12 cellular contexts compared by ENCODE assay signal in genomic region chr17:76241776-76242175, GRCh38. TPM values are rescaled to one million over a fixed set of nuclear protein-coding genes. Genes with fewer than 3 reads are reported as not detected.
DNase-seq lines count a peak whose midpoint lies in the region; ATAC-seq lines count a peak whose summit lies in the region.
"Had no signal": no experiment of that assay in that cellular context is flagged by ENCODE, and none has a peak within 500 bp of the region (broad histone marks: within the 10 kb centered on the region; RNA-seq: fewer than 3 reads in every experiment).

No MANE protein-coding gene starts in this region.

- H3K4me2 ChIP-seq in Karpas-422 (ENCODE audit: low read depth, low read length, poor library complexity, severe bottlenecking), result no peak overlapping the region

- no peaks in the 10 kb centered on the region for H3K9me3 Mint-ChIP-seq in activated naive CD4-positive, alpha-beta T cell treated with anti-CD3 and anti-CD28 coated beads, Interleukin-2, amount 50 U/mL, for 24 hours
- no peaks in the 10 kb centered on the region for H3K9me3 Mint-ChIP-seq in activated naive CD4-positive, alpha-beta T cell treated with anti-CD3 and anti-CD28 coated beads, Interleukin-2, amount 50 U/mL, for 72 hours
- H3K9me3 Mint-ChIP-seq in activated CD4-positive, alpha-beta memory T cell treated with anti-CD3 and anti-CD28 coated beads, Interleukin-2, amount 10 ng/mL, durations not matched to agents 7 days and 5 days, result peaks cover under 1% of the 10 kb centered on the region

- H3K4me1 Mint-ChIP-seq in activated naive CD4-positive, alpha-beta T cell treated with anti-CD3 and anti-CD28 coated beads, Interleukin-2, amount 50 U/mL, for 24 hours, result peaks cover 80% of the 10 kb centered on the region
- peaks cover 78% of the 10 kb centered on the region for H3K4me1 Mint-ChIP-seq in activated CD4-positive, alpha-beta memory T cell treated with anti-CD3 and anti-CD28 coated beads, Interleukin-2, amount 10 ng/mL, durations not matched to agents 7 days and 5 days

- H3K27me3 ChIP-seq in subcutaneous abdominal adipose tissue (ENCODE audit: control insufficient read depth in 5 of 5, insufficient read depth in 4 of 5, low read length in 5 of 5) (no peaks in the 10 kb centered on the region), Karpas-422 (ENCODE audit: low read length) (no peaks in the 10 kb centered on the region)

- peak overlapping the region in 1 of 5 donors; percentile 90 for H3K4me3 ChIP-seq in subcutaneous abdominal adipose tissue (ENCODE audit: low read depth in 1 of 5, low read length in 5 of 5)
- no peak overlapping the region for H3K4me3 ChIP-seq in Karpas-422 (ENCODE audit: low read length)

- no peaks in the 10 kb centered on the region for H3K27me3 Mint-ChIP-seq in activated naive CD4-positive, alpha-beta T cell treated with anti-CD3 and anti-CD28 coated beads, Interleukin-2, amount 50 U/mL, for 24 hours
- H3K27me3 Mint-ChIP-seq in activated CD4-positive, alpha-beta memory T cell treated with anti-CD3 and anti-CD28 coated beads, Interleukin-2, amount 10 ng/mL, durations not matched to agents 7 days and 5 days, result peaks cover 7% of the 10 kb centered on the region

- no peaks in the 10 kb centered on the region for H3K79me2 ChIP-seq in Karpas-422 (ENCODE audit: low read length)

- ATAC-seq in activated naive CD4-positive, alpha-beta T cell treated with anti-CD3 and anti-CD28 coated beads, Interleukin-2, amount 50 U/mL, for 72 hours, result no peak
- ATAC-seq in GM19467 (IDR thresholded peaks at IDR 0.05; ENCODE audit: unreplicated experiment), result no peak

- no peak for DNase-seq in activated naive CD4-positive, alpha-beta T cell treated with anti-CD3 and anti-CD28 coated beads, Interleukin-2, amount 50 U/mL, for 72 hours (ENCODE audit: low spot score in 2 of 2)
- no peak for DNase-seq in activated CD4-positive, alpha-beta memory T cell treated with anti-CD3 and anti-CD28 coated beads, Interleukin-2, amount 10 ng/mL, durations not matched to agents 7 days and 5 days
- DNase-seq in left kidney (ENCODE audit: low read depth, low spot score), result peak; percentile 56
- no peak for DNase-seq in Karpas-422
- DNase-seq in NCI-H524 (lab: John Stamatoyannopoulos, UW), result no peak
- DNase-seq: DND-41, NCI-H187, retina had no signal

- no peaks in the 10 kb centered on the region for H4K20me1 ChIP-seq in Karpas-422 (ENCODE audit: insufficient read depth, low read depth, low read length)

- H3K27ac Mint-ChIP-seq in activated naive CD4-positive, alpha-beta T cell treated with anti-CD3 and anti-CD28 coated beads, Interleukin-2, amount 50 U/mL, for 24 hours, result no peak overlapping the region
- H3K27ac Mint-ChIP-seq in activated naive CD4-positive, alpha-beta T cell treated with anti-CD3 and anti-CD28 coated beads, Interleukin-2, amount 50 U/mL, for 72 hours, result peak overlapping the region in 1 of 2 donors; percentile 74
- H3K27ac Mint-ChIP-seq in activated CD4-positive, alpha-beta memory T cell treated with anti-CD3 and anti-CD28 coated beads, Interleukin-2, amount 10 ng/mL, durations not matched to agents 7 days and 5 days, result no peak overlapping the region

- H3K9me3 ChIP-seq in subcutaneous abdominal adipose tissue (ENCODE audit: control insufficient read depth in 5 of 5, low read length in 5 of 5) (no peaks in the 10 kb centered on the region), Karpas-422 (ENCODE audit: low read length) (no peaks in the 10 kb centered on the region)

- no peak overlapping the region for H2AFZ ChIP-seq in Karpas-422 (ENCODE audit: low read length)

- no peaks in the 10 kb centered on the region for H3K9me2 ChIP-seq in Karpas-422 (replicated peaks; ENCODE audit: insufficient read depth, low read length)

- H3K27ac ChIP-seq in subcutaneous abdominal adipose tissue (ENCODE audit: low read depth, low read length) (peak overlapping the region; percentile 70), Karpas-422 (ENCODE audit: low read length) (no peak overlapping the region)
- H3K27ac ChIP-seq: cardiac muscle cell had no signal

- H3K4me3 Mint-ChIP-seq in activated naive CD4-positive, alpha-beta T cell treated with anti-CD3 and anti-CD28 coated beads, Interleukin-2, amount 50 U/mL, for 24 hours, result peak overlapping the region; percentile 91
- peak overlapping the region; percentile 77 for H3K4me3 Mint-ChIP-seq in activated CD4-positive, alpha-beta memory T cell treated with anti-CD3 and anti-CD28 coated beads, Interleukin-2, amount 10 ng/mL, durations not matched to agents 7 days and 5 days

- POLR2A ChIA-PET in activated CD4-positive, alpha-beta memory T cell treated with anti-CD3 and anti-CD28 coated beads, Interleukin-2, amount 10 ng/mL, durations not matched to agents 7 days and 5 days (lab: Charles Lee), result interaction anchor here (1.0 to 27.4 kb wide), 14 partner anchors 7 to 101 kb away, joined by 3 to 1335 read pairs (median 6); partner anchors contain the start of genes FOXJ1 and UBALD2

- H3K9ac ChIP-seq in subcutaneous abdominal adipose tissue (ENCODE audit: low read length in 5 of 5) (peak overlapping the region in 1 of 5 donors; percentile 36), Karpas-422 (ENCODE audit: low read length) (no peak overlapping the region)

- peaks cover 2% of the 10 kb centered on the region for H3K36me3 Mint-ChIP-seq in activated naive CD4-positive, alpha-beta T cell treated with anti-CD3 and anti-CD28 coated beads, Interleukin-2, amount 50 U/mL, for 24 hours
- H3K36me3 Mint-ChIP-seq in activated naive CD4-positive, alpha-beta T cell treated with anti-CD3 and anti-CD28 coated beads, Interleukin-2, amount 50 U/mL, for 72 hours, result peaks cover 6 to 36% of the 10 kb centered on the region in 2 donors
- peaks cover 29% of the 10 kb centered on the region for H3K36me3 Mint-ChIP-seq in activated CD4-positive, alpha-beta memory T cell treated with anti-CD3 and anti-CD28 coated beads, Interleukin-2, amount 10 ng/mL, durations not matched to agents 7 days and 5 days (ENCODE audit: low read depth)

- H3K4me1 ChIP-seq in subcutaneous abdominal adipose tissue (ENCODE audit: control insufficient read depth in 5 of 5, insufficient read depth in 5 of 5, low read length in 5 of 5) (peaks cover 7 to 73% (median 57%) of the 10 kb centered on the region in 5 donors), Karpas-422 (ENCODE audit: low read length) (no peaks in the 10 kb centered on the region)

- CTCF ChIA-PET in activated CD4-positive, alpha-beta memory T cell treated with anti-CD3 and anti-CD28 coated beads, Interleukin-2, amount 10 ng/mL, durations not matched to agents 7 days and 5 days (lab: Charles Lee), result interaction anchor here (0.8 to 1.2 kb wide), 3 partner anchors 8 to 62 kb away, joined by 3 read pairs; no protein-coding TSS in a partner anchor

- H3K36me3 ChIP-seq in subcutaneous abdominal adipose tissue (ENCODE audit: control insufficient read depth in 5 of 5, insufficient read depth in 5 of 5, low read length in 5 of 5), result no peaks in the 10 kb centered on the region
- H3K36me3 ChIP-seq in Karpas-422 (ENCODE audit: insufficient read depth, low read length), result no peaks in the 10 kb centered on the region
- H3K36me3 ChIP-seq: cardiac muscle cell had no signal

RNA-seq across cellular contexts. Expression of gene RNF157, which starts 1.5 kb away (rescaled TPM):
- total RNA-seq in activated naive CD4-positive, alpha-beta T cell treated with anti-CD3 and anti-CD28 coated beads, Interleukin-2, amount 50 U/mL, for 72 hours, result 10 to 100 TPM; 22.0 to 35.1 TPM
- total RNA-seq in activated CD4-positive, alpha-beta memory T cell treated with anti-CD3 and anti-CD28 coated beads, Interleukin-2, amount 10 ng/mL, durations not matched to agents 7 days and 5 days, result 10 to 100 TPM; 79.8 to 83.9 TPM
- not detected in 2 replicates for total RNA-seq in Karpas-422 (2014; rRNA removed; shearing (Covaris generic); ENCODE audit: low replicate concordance)

RNA-seq across cellular contexts. Expression of gene UBALD2, which starts 23.4 kb away (rescaled TPM):
- 100 to 1,000 TPM; 262 to 294 TPM for total RNA-seq in activated naive CD4-positive, alpha-beta T cell treated with anti-CD3 and anti-CD28 coated beads, Interleukin-2, amount 50 U/mL, for 72 hours
- total RNA-seq in activated CD4-positive, alpha-beta memory T cell treated with anti-CD3 and anti-CD28 coated beads, Interleukin-2, amount 10 ng/mL, durations not matched to agents 7 days and 5 days, result 100 to 1,000 TPM; 524 to 546 TPM
- total RNA-seq in Karpas-422 (2014; rRNA removed; shearing (Covaris generic); ENCODE audit: low replicate concordance), result 22.5 and 46.3 TPM in 2 replicates

Comparison
In these comparisons a context has a peak if more than half of its experiments do, and no peak if none do; other contexts are left out.
1. RNA of gene RNF157, which starts 1.5 kb away (total RNA-seq): 79.8 to 83.9 TPM in activated CD4-positive, alpha-beta memory T cell treated with anti-CD3 and anti-CD28 coated beads, Interleukin-2, amount 10 ng/mL, durations not matched to agents 7 days and 5 days and 22.0 to 35.1 TPM in activated naive CD4-positive, alpha-beta T cell treated with anti-CD3 and anti-CD28 coated beads, Interleukin-2, amount 50 U/mL, for 72 hours; not detected in Karpas-422; every median in the first group is over 10 times any median in the second.